30 cellular contexts compared by ENCODE assay signal in the genomic region with DNA sequence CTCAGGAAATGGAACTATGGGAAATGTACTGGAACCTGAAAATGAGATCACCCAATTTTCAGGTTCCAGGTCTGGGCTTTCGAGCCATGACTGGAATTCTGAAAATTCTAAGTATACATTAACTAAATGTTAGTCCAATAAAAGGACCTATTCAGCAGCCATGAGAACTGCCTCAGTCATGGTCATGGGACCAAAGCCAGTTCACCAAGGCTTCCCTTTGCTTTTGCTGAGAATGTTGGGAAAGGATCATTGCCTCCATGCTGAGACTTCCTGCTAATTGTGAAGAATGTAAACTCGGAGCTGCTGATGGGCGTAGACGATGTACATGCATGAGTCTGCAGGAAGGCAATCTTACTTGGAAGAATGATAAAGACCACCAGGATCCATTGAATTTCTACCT.
"Had no signal": no experiment of that assay in that cellular context is flagged by ENCODE, and none has a peak within 500 bp of the region (broad histone marks: within the 10 kb centered on the region; RNA-seq: fewer than 3 reads in every experiment).

No MANE protein-coding gene starts in this region.

- H3K79me2 ChIP-seq: hepatocyte had no signal

- H3K27ac ChIP-seq: heart right ventricle, hepatocyte, left lung, lower lobe of right lung, pancreas, prostate gland, skin epidermis, suprapubic skin, thoracic aorta, tibial artery, upper lobe of right lung had no signal

- H3K36me3 ChIP-seq: heart right ventricle, left lung, lower lobe of right lung, pancreas, prostate gland, suprapubic skin, thoracic aorta, tibial artery, upper lobe of right lung had no signal

- DNase-seq: heart right ventricle; islet precursor cell; kidney glomerular epithelial cell; left colon; left lung; lower lobe of right lung; mammary epithelial cell; midbrain; mucosa of descending colon; naive thymus-derived CD4-positive, alpha-beta T cell; nucleus accumbens; pancreas; posterior cingulate gyrus; retina; right cardiac atrium; stimulated activated CD4-positive, alpha-beta T cell treated with anti-CD3 and anti-CD28 coated beads, Interleukin-12 subunit alpha, Interleukin-12 subunit beta, amount 100 ng/mL, for 4 hours; stimulated activated CD4-positive, alpha-beta T cell treated with anti-CD3 and anti-CD28 coated beads, Interleukin-15, amount 100 ng/mL, for 24 hours; stimulated activated CD4-positive, alpha-beta T cell treated with anti-CD3 and anti-CD28 coated beads, Interleukin-4, amount 100 ng/mL, for 24 hours; stimulated activated naive CD4-positive, alpha-beta T cell; tibial artery; trophoblast cell; upper lobe of right lung had no signal

- H3K4me3 ChIP-seq: heart right ventricle, hepatocyte, left lung, lower lobe of right lung, mucosa of descending colon, pancreas, prostate gland, skin epidermis, suprapubic skin, thoracic aorta, tibial artery, upper lobe of right lung had no signal

- H3K4me2 ChIP-seq: hepatocyte had no signal

- H3K4me1 ChIP-seq: left lung, lower lobe of right lung, pancreas, prostate gland, suprapubic skin, tibial artery, upper lobe of right lung had no signal

- ATAC-seq: heart right ventricle; left colon; left lung; lower lobe of right lung; mucosa of descending colon; naive thymus-derived CD4-positive, alpha-beta T cell; natural killer cell treated with Interleukin-12 subunit alpha and Interleukin-12 subunit beta and Interleukin-15 and Interleukin-18, amount 100 ng/mL, for 72 hours; pancreas; right cardiac atrium; sciatic nerve; stimulated activated effector memory CD8-positive, alpha-beta T cell treated with anti-CD3 and anti-CD28 coated beads, Interleukin-12 subunit alpha, Interleukin-12 subunit beta, amount 100 ng/mL, for 72 hours; upper lobe of right lung had no signal

- H3K27me3 ChIP-seq: heart right ventricle, hepatocyte, left lung, suprapubic skin, tibial artery, upper lobe of right lung had no signal
